Comparison of ENCODE assay signal across 1 cellular context in genomic region chr15:85031086-85031943, GRCh38.
TF ChIP-seq lines count a peak whose summit lies in the region.

No MANE protein-coding gene starts in this region.

TF ChIP-seq in IMR-90, 13 proteins besides CTCF, POLR2A, EP300 and RAD21 (continued from another document):
- no peak for TF ChIP-seq ELK1 (IDR thresholded peaks at IDR 0.05; ENCODE audit: borderline replicate concordance, low read depth, low read length)
- TF ChIP-seq MAFK (IDR thresholded peaks at IDR 0.05; ENCODE audit: low read depth, low read length), result no peak
- no peak for TF ChIP-seq SMC3 (IDR thresholded peaks at IDR 0.05; ENCODE audit: low read depth, low read length)
- TF ChIP-seq RFX5 (IDR thresholded peaks at IDR 0.05; ENCODE audit: low read depth, low read length), result no peak
- TF ChIP-seq BHLHE40 (IDR thresholded peaks at IDR 0.05; ENCODE audit: low read depth, low read length), result no peak
